1 cellular context compared by ENCODE assay signal in the genomic region with DNA sequence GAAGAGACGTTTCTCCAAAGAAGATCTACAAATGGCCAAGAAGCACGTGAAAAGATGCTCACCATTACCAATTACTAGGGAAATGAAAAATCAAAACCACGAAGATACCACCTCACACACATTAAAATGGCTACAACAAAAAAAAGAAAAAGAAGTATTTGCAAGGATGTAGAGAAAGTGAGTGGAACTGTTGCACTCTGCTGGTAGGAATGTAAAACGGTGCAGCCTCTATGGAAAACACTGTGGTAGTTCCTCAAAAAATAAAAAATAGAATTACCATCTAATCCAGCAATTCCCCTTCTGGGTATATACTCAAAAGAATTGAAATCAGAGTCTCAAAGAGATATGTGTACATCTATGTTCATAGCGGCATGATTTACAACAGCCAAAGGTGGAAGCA.
TF ChIP-seq lines count a peak whose summit lies in the region.

No MANE protein-coding gene starts in this region.

TF ChIP-seq in GM23338, 12 proteins besides CTCF, POLR2A, EP300 and RAD21 (continued from another document):
- TF ChIP-seq, protein P1, sequence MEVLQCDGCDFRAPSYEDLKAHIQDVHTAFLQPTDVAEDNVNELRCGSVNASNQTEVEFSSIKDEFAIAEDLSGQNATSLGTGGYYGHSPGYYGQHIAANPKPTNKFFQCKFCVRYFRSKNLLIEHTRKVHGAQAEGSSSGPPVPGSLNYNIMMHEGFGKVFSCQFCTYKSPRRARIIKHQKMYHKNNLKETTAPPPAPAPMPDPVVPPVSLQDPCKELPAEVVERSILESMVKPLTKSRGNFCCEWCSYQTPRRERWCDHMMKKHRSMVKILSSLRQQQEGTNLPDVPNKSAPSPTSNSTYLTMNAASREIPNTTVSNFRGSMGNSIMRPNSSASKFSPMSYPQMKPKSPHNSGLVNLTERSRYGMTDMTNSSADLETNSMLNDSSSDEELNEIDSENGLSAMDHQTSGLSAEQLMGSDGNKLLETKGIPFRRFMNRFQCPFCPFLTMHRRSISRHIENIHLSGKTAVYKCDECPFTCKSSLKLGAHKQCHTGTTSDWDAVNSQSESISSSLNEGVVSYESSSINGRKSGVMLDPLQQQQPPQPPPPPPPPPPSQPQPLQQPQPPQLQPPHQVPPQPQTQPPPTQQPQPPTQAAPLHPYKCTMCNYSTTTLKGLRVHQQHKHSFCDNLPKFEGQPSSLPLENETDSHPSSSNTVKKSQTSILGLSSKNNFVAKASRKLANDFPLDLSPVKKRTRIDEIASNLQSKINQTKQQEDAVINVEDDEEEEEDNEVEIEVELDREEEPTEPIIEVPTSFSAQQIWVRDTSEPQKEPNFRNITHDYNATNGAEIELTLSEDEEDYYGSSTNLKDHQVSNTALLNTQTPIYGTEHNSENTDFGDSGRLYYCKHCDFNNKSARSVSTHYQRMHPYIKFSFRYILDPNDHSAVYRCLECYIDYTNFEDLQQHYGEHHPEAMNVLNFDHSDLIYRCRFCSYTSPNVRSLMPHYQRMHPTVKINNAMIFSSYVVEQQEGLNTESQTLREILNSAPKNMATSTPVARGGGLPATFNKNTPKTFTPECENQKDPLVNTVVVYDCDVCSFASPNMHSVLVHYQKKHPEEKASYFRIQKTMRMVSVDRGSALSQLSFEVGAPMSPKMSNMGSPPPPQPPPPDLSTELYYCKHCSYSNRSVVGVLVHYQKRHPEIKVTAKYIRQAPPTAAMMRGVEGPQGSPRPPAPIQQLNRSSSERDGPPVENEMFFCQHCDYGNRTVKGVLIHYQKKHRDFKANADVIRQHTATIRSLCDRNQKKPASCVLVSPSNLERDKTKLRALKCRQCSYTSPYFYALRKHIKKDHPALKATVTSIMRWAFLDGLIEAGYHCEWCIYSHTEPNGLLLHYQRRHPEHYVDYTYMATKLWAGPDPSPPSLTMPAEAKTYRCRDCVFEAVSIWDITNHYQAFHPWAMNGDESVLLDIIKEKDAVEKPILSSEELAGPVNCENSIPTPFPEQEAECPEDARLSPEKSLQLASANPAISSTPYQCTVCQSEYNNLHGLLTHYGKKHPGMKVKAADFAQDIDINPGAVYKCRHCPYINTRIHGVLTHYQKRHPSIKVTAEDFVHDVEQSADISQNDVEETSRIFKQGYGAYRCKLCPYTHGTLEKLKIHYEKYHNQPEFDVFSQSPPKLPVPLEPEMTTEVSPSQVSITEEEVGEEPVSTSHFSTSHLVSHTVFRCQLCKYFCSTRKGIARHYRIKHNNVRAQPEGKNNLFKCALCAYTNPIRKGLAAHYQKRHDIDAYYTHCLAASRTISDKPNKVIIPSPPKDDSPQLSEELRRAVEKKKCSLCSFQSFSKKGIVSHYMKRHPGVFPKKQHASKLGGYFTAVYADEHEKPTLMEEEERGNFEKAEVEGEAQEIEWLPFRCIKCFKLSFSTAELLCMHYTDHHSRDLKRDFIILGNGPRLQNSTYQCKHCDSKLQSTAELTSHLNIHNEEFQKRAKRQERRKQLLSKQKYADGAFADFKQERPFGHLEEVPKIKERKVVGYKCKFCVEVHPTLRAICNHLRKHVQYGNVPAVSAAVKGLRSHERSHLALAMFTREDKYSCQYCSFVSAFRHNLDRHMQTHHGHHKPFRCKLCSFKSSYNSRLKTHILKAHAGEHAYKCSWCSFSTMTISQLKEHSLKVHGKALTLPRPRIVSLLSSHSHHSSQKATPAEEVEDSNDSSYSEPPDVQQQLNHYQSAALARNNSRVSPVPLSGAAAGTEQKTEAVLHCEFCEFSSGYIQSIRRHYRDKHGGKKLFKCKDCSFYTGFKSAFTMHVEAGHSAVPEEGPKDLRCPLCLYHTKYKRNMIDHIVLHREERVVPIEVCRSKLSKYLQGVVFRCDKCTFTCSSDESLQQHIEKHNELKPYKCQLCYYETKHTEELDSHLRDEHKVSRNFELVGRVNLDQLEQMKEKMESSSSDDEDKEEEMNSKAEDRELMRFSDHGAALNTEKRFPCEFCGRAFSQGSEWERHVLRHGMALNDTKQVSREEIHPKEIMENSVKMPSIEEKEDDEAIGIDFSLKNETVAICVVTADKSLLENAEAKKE (CRISPR knock-in tag; IDR thresholded peaks at IDR 0.05) = no peak
- no peak for TF ChIP-seq JUNB (IDR thresholded peaks at IDR 0.05; ENCODE audit: unreplicated experiment)
- TF ChIP-seq STAT1 (IDR thresholded peaks at IDR 0.05; ENCODE audit: unreplicated experiment) = no peak
- no peak for TF ChIP-seq EZH2 (IDR thresholded peaks at IDR 0.05; ENCODE audit: low read depth, unreplicated experiment)
- no peak for TF ChIP-seq NANOG (IDR thresholded peaks at IDR 0.05; ENCODE audit: borderline replicate concordance)
- TF ChIP-seq CREB1 (CRISPR knock-in tag; IDR thresholded peaks at IDR 0.05; ENCODE audit: low read depth) = no peak
- TF ChIP-seq EZH2phosphoT487 (IDR thresholded peaks at IDR 0.05; ENCODE audit: unreplicated experiment) = no peak
- no peak for TF ChIP-seq ZNF114 (CRISPR knock-in tag; IDR thresholded peaks at IDR 0.05)
- no peak for TF ChIP-seq POLR2AphosphoS5 (IDR thresholded peaks at IDR 0.05; ENCODE audit: low read depth)
- TF ChIP-seq, protein P2, sequence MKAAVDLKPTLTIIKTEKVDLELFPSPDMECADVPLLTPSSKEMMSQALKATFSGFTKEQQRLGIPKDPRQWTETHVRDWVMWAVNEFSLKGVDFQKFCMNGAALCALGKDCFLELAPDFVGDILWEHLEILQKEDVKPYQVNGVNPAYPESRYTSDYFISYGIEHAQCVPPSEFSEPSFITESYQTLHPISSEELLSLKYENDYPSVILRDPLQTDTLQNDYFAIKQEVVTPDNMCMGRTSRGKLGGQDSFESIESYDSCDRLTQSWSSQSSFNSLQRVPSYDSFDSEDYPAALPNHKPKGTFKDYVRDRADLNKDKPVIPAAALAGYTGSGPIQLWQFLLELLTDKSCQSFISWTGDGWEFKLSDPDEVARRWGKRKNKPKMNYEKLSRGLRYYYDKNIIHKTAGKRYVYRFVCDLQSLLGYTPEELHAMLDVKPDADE (IDR thresholded peaks at IDR 0.05) = no peak
- TF ChIP-seq, protein P3, sequence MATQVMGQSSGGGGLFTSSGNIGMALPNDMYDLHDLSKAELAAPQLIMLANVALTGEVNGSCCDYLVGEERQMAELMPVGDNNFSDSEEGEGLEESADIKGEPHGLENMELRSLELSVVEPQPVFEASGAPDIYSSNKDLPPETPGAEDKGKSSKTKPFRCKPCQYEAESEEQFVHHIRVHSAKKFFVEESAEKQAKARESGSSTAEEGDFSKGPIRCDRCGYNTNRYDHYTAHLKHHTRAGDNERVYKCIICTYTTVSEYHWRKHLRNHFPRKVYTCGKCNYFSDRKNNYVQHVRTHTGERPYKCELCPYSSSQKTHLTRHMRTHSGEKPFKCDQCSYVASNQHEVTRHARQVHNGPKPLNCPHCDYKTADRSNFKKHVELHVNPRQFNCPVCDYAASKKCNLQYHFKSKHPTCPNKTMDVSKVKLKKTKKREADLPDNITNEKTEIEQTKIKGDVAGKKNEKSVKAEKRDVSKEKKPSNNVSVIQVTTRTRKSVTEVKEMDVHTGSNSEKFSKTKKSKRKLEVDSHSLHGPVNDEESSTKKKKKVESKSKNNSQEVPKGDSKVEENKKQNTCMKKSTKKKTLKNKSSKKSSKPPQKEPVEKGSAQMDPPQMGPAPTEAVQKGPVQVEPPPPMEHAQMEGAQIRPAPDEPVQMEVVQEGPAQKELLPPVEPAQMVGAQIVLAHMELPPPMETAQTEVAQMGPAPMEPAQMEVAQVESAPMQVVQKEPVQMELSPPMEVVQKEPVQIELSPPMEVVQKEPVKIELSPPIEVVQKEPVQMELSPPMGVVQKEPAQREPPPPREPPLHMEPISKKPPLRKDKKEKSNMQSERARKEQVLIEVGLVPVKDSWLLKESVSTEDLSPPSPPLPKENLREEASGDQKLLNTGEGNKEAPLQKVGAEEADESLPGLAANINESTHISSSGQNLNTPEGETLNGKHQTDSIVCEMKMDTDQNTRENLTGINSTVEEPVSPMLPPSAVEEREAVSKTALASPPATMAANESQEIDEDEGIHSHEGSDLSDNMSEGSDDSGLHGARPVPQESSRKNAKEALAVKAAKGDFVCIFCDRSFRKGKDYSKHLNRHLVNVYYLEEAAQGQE (IDR thresholded peaks at IDR 0.05; ENCODE audit: unreplicated experiment) = no peak
